Comparison of ENCODE assay signal across 8 cellular contexts in the genomic region with DNA sequence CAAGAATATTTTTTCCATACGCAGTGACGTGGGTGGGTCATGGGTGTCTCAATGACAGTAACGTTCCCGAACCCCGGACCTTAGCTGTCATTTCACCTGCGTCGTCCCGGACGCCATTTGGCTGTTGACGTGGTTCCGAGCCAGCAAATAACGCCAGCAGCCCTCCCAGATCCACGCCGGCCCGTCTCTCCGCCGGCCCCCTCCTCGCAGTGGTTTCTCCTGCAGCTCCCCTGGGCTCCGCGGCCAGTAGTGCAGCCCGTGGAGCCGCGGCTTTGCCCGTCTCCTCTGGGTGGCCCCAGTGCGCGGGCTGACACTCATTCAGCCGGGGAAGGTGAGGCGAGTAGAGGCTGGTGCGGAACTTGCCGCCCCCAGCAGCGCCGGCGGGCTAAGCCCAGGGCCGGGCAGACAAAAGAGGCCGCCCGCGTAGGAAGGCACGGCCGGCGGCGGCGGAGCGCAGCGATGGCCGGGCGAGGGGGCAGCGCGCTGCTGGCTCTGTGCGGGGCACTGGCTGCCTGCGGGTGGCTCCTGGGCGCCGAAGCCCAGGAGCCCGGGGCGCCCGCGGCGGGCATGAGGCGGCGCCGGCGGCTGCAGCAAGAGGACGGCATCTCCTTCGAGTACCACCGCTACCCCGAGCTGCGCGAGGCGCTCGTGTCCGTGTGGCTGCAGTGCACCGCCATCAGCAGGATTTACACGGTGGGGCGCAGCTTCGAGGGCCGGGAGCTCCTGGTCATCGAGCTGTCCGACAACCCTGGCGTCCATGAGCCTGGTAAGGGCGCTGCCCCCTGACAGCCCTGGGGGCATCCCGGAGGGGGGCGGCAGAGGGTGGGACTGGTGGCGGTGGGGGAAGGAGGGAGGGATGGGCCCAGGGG. TPM values are rescaled to one million over a fixed set of nuclear protein-coding genes. Genes with fewer than 3 reads are reported as not detected.
DNase-seq lines count a peak whose midpoint lies in the region; ATAC-seq, FAIRE-seq and TF ChIP-seq lines count a peak whose summit lies in the region.

Gene CPE, plus strand, starts transcription at position 246 of the 869 bp plus-strand sequence. Its CDS starts 214 bp downstream, at position 460.

- FAIRE-seq in A549 (lab: Jason Lieb, UNC), result no peak

- H3K4me1 ChIP-seq in A549 (0 out of 3 replicates have a peak, but pooled peaks cover 5% of the 10 kb centered on the region), ectodermal cell (ENCODE audit: control insufficient read depth, insufficient read depth, low read length) (peaks cover 29% of the 10 kb centered on the region)

- CTCF ChIA-PET in A549 (lab: Yijun Ruan, JAX), result interaction anchor here (0.5 to 3.9 kb wide), 7 partner anchors 32 to 266 kb away, joined by 3 to 11 read pairs (median 3); no protein-coding TSS in a partner anchor

- ATAC-seq in A549 (peak; percentile 100), GM18868 (IDR thresholded peaks at IDR 0.05; ENCODE audit: unreplicated experiment) (peak; percentile 96), HG03139 (IDR thresholded peaks at IDR 0.05; ENCODE audit: unreplicated experiment) (peak; percentile 92)

- peak within 1 kb of the TSS; percentile 98 for H3K4me2 ChIP-seq in A549

- H3K27me3 ChIP-seq in ectodermal cell (ENCODE audit: control insufficient read depth, insufficient read depth, low read length, poor library complexity, severe bottlenecking), result peaks cover 26% of the 10 kb centered on the region

- H3K27ac ChIP-seq in A549 (peak within 1 kb of the TSS; percentile 53 to 77; a peak in 4 of 6 replicates), ectodermal cell (ENCODE audit: insufficient read depth, low read depth, low read length, poor library complexity, severe bottlenecking) (no peak within 1 kb of the TSS)

- TF ChIP-seq RAD21 in A549 (conservative IDR thresholded peaks at IDR 0.05 in 1 of 2, IDR thresholded peaks at IDR 0.05 in 1 of 2), result no peak; a peak in 1 of 5 replicates

- TF ChIP-seq POLR2A in A549 (IDR thresholded peaks at IDR 0.05; ENCODE audit: low read length) (0 out of 2 replicates have a peak, but pooled peaks have one; percentile 22), lower leg skin (IDR thresholded peaks at IDR 0.05) (no peak)

- POLR2A ChIA-PET in A549 (lab: Yijun Ruan, JAX), result no interaction called here

- intact Hi-C loops in lower leg skin (cut with DNase I; ENCODE audit: low total_unique reads), result no loop called here

- WGBS in A549 (ENCODE audit: missing lambda C conversion rate), result 12% methylated on average over 5 of the region's 82 CpGs
- 1% methylated on average over 82 of the region's 82 CpGs for WGBS in ectodermal cell, 2 experiments
- 3 to 4% methylated on average over 39 to 61 of the region's 82 CpGs for WGBS in lower leg skin, 2 donors

- H3K4me3 ChIP-seq in A549 (peak within 1 kb of the TSS; percentile 57), ectodermal cell (ENCODE audit: insufficient read depth, low read depth, low read length) (peak within 1 kb of the TSS; percentile 61), lower leg skin (ENCODE audit: low read depth, poor library complexity, severe bottlenecking) (peak within 1 kb of the TSS; percentile 34)

- no peak for TF ChIP-seq EP300 in A549 (IDR thresholded peaks at IDR 0.05)

- no peak; the same call in 2 of the 3 replicates for TF ChIP-seq CTCF in A549 (IDR thresholded peaks at IDR 0.05)
- peak in 1 of 3 donors; percentile 65 for TF ChIP-seq CTCF in lower leg skin (IDR thresholded peaks at IDR 0.05)

- DNase-seq in A549 (ENCODE audit: low read depth in 1 of 2, low spot score in 1 of 2) (peak; percentile 58 to 61), NCI-H446 (lab: John Stamatoyannopoulos, UW) (peak; percentile 79 to 86), lower leg skin (ENCODE audit: low spot score in 2 of 2) (peak; percentile 39 to 95)
- DNase-seq in activated CD8-positive, alpha-beta memory T cell treated with anti-CD3 and anti-CD28 coated beads for 24 hours, result peak; percentile 77
- peak; percentile 30 to 50 for DNase-seq in stimulated activated CD4-positive, alpha-beta T cell treated with anti-CD3 and anti-CD28 coated beads, Interleukin-4, amount 100 ng/mL, for 4 hours

- no peaks in the 10 kb centered on the region for H3K9me3 ChIP-seq in A549
- H3K9me3 ChIP-seq in ectodermal cell (ENCODE audit: control insufficient read depth, low read length), result no peaks in the 10 kb centered on the region

- H3K36me3 ChIP-seq in ectodermal cell (ENCODE audit: control insufficient read depth, insufficient read depth, low read length), result no peaks in the 10 kb centered on the region

TF ChIP-seq in A549, 52 proteins besides CTCF, POLR2A, EP300 and RAD21:
- TF ChIP-seq, protein P1, sequence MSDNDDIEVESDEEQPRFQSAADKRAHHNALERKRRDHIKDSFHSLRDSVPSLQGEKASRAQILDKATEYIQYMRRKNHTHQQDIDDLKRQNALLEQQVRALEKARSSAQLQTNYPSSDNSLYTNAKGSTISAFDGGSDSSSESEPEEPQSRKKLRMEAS (IDR thresholded peaks at IDR 0.05), result 0 out of 2 replicates have a peak, but pooled peaks have one; percentile 24
- TF ChIP-seq GATA3 (IDR thresholded peaks at IDR 0.05; ENCODE audit: borderline replicate concordance), result no peak
- no peak for TF ChIP-seq TFCP2L1 (CRISPR knock-in tag; IDR thresholded peaks at IDR 0.05)
- no peak for TF ChIP-seq TP53 (CRISPR knock-in tag; IDR thresholded peaks at IDR 0.05)
- no peak for TF ChIP-seq BHLHE40 (IDR thresholded peaks at IDR 0.05; ENCODE audit: low read depth, low read length)
- 0 out of 3 replicates have a peak, but pooled peaks have one; percentile 14 for TF ChIP-seq SMC3 (IDR thresholded peaks at IDR 0.05)
- no peak for TF ChIP-seq HES2 (IDR thresholded peaks at IDR 0.05)

RNA-seq across cellular contexts. Expression of gene CPE, which starts in this region (rescaled TPM):
- polyA plus RNA-seq in A549 (2011; rRNA removed) (1.2 and 1.6 TPM in 2 replicates), A549 (2017; fragmentation: RNase III; extraction: RNeasy Plus Mini Kit Qiagen cat#74134 plus additional on column Dnase treatment) (1.9 to 2.4 TPM (median 1.9 TPM) in 3 replicates)
- polyA plus RNA-seq in A549 (2012; cell fraction: cytosol; rRNA removed), result 0.22 and 0.26 TPM in 2 replicates
- polyA plus RNA-seq in A549 (2012; cell fraction: nucleus; rRNA removed), result 0.16 and 0.19 TPM in 2 replicates
- polyA minus RNA-seq in A549 (2011; rRNA and poly(A)+ RNA removed), result 0.17 and 0.19 TPM in 2 replicates
- polyA plus RNA-seq in ectodermal cell (2013, experiment 1 of 4), result 147 TPM
- polyA plus RNA-seq in ectodermal cell (2013, experiment 2 of 4), result 123 TPM
- polyA plus RNA-seq in ectodermal cell (2013, experiment 3 of 4), result 102 TPM
- polyA plus RNA-seq in ectodermal cell (2013, experiment 4 of 4), result 111 TPM
- 10 to 100 TPM; 25.2 to 66.2 (median 41.9) TPM for total RNA-seq in lower leg skin
